7 cellular contexts compared by ENCODE assay signal in genomic region chr5:112655513-112655912, GRCh38.
"Had no signal": no experiment of that assay in that cellular context is flagged by ENCODE, and none has a peak within 500 bp of the region (broad histone marks: within the 10 kb centered on the region; RNA-seq: fewer than 3 reads in every experiment).

No MANE protein-coding gene starts in this region.

- H3K27ac ChIP-seq: HL-60 had no signal

- ATAC-seq: HepG2, K562 had no signal

- H3K27ac Mint-ChIP-seq: IgD-negative memory B cell had no signal

- H3K4me3 Mint-ChIP-seq: IgD-negative memory B cell had no signal

- FAIRE-seq: HepG2, HTR-8/SVneo, K562 had no signal

- H3K4me3 ChIP-seq: K562 had no signal

- H3K4me1 Mint-ChIP-seq: IgD-negative memory B cell had no signal

- H3K36me3 Mint-ChIP-seq: IgD-negative memory B cell had no signal

- DNase-seq: IMR-90, KBM-7 had no signal
